ENCODE assay signal across 28 cellular contexts in the genomic region with DNA sequence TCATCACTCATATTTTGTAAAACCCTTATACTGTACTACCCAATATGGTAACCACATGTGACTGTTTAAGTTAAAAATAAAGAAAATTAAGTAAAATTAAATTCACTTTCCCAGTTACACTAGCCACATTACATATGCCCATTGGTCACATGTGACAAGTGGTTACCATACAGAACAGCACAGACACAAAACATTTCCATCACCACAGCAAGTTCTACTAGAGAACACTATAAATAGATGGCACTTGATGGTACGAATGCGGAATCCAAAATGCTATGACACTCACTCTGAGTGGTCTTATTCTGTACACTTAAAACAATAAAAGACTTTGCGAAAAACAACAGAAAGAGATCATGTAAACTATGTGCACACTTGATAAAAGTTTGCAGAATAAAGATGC.
"Had no signal": no experiment of that assay in that cellular context is flagged by ENCODE, and none has a peak within 500 bp of the region (broad histone marks: within the 10 kb centered on the region; RNA-seq: fewer than 3 reads in every experiment).

No MANE protein-coding gene starts in this region.

- H3K4me3 ChIP-seq: ascending aorta, cardiac muscle cell had no signal

- DNase-seq: activated B cell treated with CpG ODN at 0.5 μM for 24 hours; activated CD4-positive, alpha-beta memory T cell treated with anti-CD3 and anti-CD28 coated beads for 36 hours; activated CD4-positive, alpha-beta T cell treated with anti-CD3 and anti-CD28 coated beads for 4 hours; activated CD4-positive, alpha-beta T cell treated with anti-CD3 and anti-CD28 coated beads, Interleukin-2, amount 10 ng/mL, durations not matched to agents 24 days and 14 days; activated CD4-positive, alpha-beta T cell treated with anti-CD3 and anti-CD28 coated beads, Interleukin-2, amount 50 U/mL, for 1 hour; activated CD4-positive, alpha-beta T cell treated with anti-CD3 and anti-CD28 coated beads, Interleukin-2, amount 50 U/mL, for 4 hours; activated CD4-positive, CD25-positive, alpha-beta regulatory T cell treated with anti-CD3 and anti-CD28 coated beads, Interleukin-2, amount 50 U/mL, for 72 hours; activated CD8-positive, alpha-beta memory T cell treated with anti-CD3 and anti-CD28 coated beads, Interleukin-2, amount 50 U/mL, for 4 hours; activated CD8-positive, alpha-beta T cell treated with anti-CD3 and anti-CD28 coated beads for 36 hours; activated gamma-delta T cell; activated naive CD4-positive, alpha-beta T cell treated with anti-CD3 and anti-CD28 coated beads, Interleukin-2, amount 10 ng/mL, durations not matched to agents 7 days and 5 days; activated naive CD4-positive, alpha-beta T cell treated with Interleukin-2 at 50 U/mL for 16 hours; activated naive CD8-positive, alpha-beta T cell treated with anti-CD3 and anti-CD28 coated beads, Interleukin-2, amount 10 ng/mL, durations not matched to agents 7 days and 5 days; activated naive CD8-positive, alpha-beta T cell treated with anti-CD3 and anti-CD28 coated beads, Interleukin-2, amount 50 U/mL, for 24 hours; activated T-cell treated with anti-CD3 and anti-CD28 coated beads for 4 hours; activated T-cell treated with anti-CD3 and anti-CD28 coated beads, Interleukin-2, amount 50 U/mL, for 1 hour; activated T-cell treated with anti-CD3 and anti-CD28 coated beads, Interleukin-2, amount 50 U/mL, for 4 hours; activated T-cell treated with anti-CD3 and anti-CD28 coated beads, Interleukin-2, amount 50 U/mL, for 72 hours; amygdala; anterior cingulate cortex; central memory CD4-positive, alpha-beta T cell; T-helper 1 cell; T-helper 2 cell; T-helper 9 cell had no signal

- ATAC-seq: activated CD8-positive, alpha-beta T cell treated with anti-CD3 and anti-CD28 coated beads for 36 hours; activated naive CD8-positive, alpha-beta T cell treated with anti-CD3 and anti-CD28 coated beads, Interleukin-2, amount 50 U/mL, for 24 hours; activated T-cell treated with anti-CD3 and anti-CD28 coated beads, Interleukin-2, amount 50 U/mL, for 4 hours; activated T-cell treated with anti-CD3 and anti-CD28 coated beads, Interleukin-2, amount 50 U/mL, for 72 hours; activated T-helper 17 cell treated with anti-CD3 and anti-CD28 coated beads, Interleukin-2, amount 50 U/mL, for 72 hours had no signal

- H3K9me3 ChIP-seq: ascending aorta had no signal

- H3K36me3 ChIP-seq: cardiac muscle cell had no signal

- H3K27ac ChIP-seq: ascending aorta, cardiac muscle cell, VCaP had no signal

- H3K27me3 ChIP-seq: ascending aorta, cardiac muscle cell had no signal
